Comparison of ENCODE assay signal across 23 cellular contexts in genomic region chr20:19004975-19005374, GRCh38.
"Had no signal": no experiment of that assay in that cellular context is flagged by ENCODE, and none has a peak within 500 bp of the region (broad histone marks: within the 10 kb centered on the region; RNA-seq: fewer than 3 reads in every experiment).

No MANE protein-coding gene starts in this region.

- H3K4me2 ChIP-seq: hepatocyte had no signal

- H3K4me1 Mint-ChIP-seq: immature natural killer cell, mesothelial cell of epicardium, naive B cell had no signal

- H2AFZ ChIP-seq: hepatocyte had no signal

- H3K27me3 ChIP-seq: dorsolateral prefrontal cortex, esophagus muscularis mucosa, foreskin keratinocyte, gastroesophageal sphincter, heart left ventricle, hepatocyte, left lung had no signal

- H3K27ac ChIP-seq: coronary artery, dorsolateral prefrontal cortex, esophagus muscularis mucosa, foreskin keratinocyte, gastroesophageal sphincter, heart left ventricle, hepatocyte, left lung, lower lobe of right lung had no signal

- DNase-seq: dermis blood vessel endothelial cell; dorsolateral prefrontal cortex; effector CD4-positive, alpha-beta T cell; effector memory CD4-positive, alpha-beta T cell; foreskin keratinocyte; heart left ventricle; hypothalamus; immature natural killer cell; islet precursor cell; left cardiac atrium; left lung; left ventricle myocardium superior; lower lobe of right lung; mesenchymal stem cell; mucosa of descending colon; naive B cell had no signal

- H3K4me3 Mint-ChIP-seq: immature natural killer cell, mesothelial cell of epicardium, naive B cell had no signal

- H3K79me2 ChIP-seq: hepatocyte had no signal

- H3K27ac Mint-ChIP-seq: immature natural killer cell, mesothelial cell of epicardium, naive B cell had no signal

- H3K4me3 ChIP-seq: coronary artery, dorsolateral prefrontal cortex, esophagus muscularis mucosa, gastroesophageal sphincter, heart left ventricle, hepatocyte, left lung, lower lobe of right lung, mucosa of descending colon had no signal

- FAIRE-seq: endothelial cell of umbilical vein, frontal cortex had no signal

- H3K9me3 ChIP-seq: esophagus muscularis mucosa, gastroesophageal sphincter, heart left ventricle, left lung, lower lobe of right lung, mucosa of descending colon had no signal

- H3K36me3 Mint-ChIP-seq: immature natural killer cell, mesothelial cell of epicardium, naive B cell had no signal

- H3K36me3 ChIP-seq: esophagus muscularis mucosa, gastroesophageal sphincter, heart left ventricle, left lung, lower lobe of right lung had no signal

- H3K9me3 Mint-ChIP-seq: mesothelial cell of epicardium, naive B cell had no signal

- H3K4me1 ChIP-seq: esophagus muscularis mucosa, foreskin keratinocyte, gastroesophageal sphincter, heart left ventricle, left lung, lower lobe of right lung had no signal
